In the genomic region with DNA sequence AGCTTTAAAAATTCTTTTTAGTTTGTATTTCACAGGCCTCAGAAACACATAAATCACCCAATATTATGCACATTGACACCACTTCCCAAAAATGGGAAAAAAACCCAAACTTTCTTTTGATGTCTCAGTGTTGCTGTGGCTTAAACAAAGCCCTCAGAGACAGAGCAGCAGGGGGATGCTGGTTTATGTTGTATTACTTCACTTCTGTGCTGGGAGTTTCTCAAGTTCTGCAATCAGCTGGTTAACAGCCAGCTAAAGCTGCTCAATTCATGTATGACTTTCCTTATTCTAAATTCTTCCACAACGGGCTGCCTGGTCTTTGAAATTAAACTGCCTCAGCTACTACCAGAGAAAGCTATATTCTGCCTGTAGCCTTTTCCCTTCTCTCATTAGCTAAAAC, we compare ENCODE assay signal across 1 cellular context.
TF ChIP-seq lines count a peak whose summit lies in the region.

No MANE protein-coding gene starts in this region.

TF ChIP-seq in SK-N-SH, 30 proteins besides CTCF, POLR2A, EP300 and RAD21 (continued from another document):
- TF ChIP-seq, protein P1, sequence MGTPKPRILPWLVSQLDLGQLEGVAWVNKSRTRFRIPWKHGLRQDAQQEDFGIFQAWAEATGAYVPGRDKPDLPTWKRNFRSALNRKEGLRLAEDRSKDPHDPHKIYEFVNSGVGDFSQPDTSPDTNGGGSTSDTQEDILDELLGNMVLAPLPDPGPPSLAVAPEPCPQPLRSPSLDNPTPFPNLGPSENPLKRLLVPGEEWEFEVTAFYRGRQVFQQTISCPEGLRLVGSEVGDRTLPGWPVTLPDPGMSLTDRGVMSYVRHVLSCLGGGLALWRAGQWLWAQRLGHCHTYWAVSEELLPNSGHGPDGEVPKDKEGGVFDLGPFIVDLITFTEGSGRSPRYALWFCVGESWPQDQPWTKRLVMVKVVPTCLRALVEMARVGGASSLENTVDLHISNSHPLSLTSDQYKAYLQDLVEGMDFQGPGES (IDR thresholded peaks at IDR 0.05; ENCODE audit: low read depth, low read length) = no peak
- no peak for TF ChIP-seq JUND (IDR thresholded peaks at IDR 0.05)
- TF ChIP-seq, protein P2, sequence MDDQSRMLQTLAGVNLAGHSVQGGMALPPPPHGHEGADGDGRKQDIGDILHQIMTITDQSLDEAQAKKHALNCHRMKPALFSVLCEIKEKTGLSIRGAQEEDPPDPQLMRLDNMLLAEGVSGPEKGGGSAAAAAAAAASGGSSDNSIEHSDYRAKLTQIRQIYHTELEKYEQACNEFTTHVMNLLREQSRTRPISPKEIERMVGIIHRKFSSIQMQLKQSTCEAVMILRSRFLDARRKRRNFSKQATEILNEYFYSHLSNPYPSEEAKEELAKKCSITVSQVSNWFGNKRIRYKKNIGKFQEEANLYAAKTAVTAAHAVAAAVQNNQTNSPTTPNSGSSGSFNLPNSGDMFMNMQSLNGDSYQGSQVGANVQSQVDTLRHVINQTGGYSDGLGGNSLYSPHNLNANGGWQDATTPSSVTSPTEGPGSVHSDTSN (IDR thresholded peaks at IDR 0.05) = no peak
